Comparison of ENCODE assay signal across 26 cellular contexts in the genomic region with DNA sequence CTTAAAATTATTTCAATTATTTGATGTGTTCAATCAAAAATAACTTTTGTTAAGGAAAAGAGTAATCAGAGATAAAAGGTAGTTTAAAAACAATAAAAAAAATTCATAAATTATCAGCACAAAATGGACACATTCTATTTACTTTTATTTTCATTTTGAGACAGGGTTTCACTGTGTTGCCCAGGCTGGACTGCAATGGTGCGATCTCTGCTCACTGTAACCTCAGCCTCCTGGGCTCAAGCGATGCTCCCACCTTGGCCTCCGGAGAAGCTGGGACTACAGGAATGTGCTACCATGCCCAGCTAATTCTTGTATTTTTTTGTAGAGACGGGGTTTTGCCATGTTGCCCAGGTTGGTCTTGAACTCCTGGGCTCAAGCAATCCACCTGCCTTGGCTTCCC. TPM values are rescaled to one million over a fixed set of nuclear protein-coding genes. Genes with fewer than 3 reads are reported as not detected.
A peak's percentile ranks its signal among the peaks of the same experiment; 100 is the strongest.
DNase-seq lines count a peak whose midpoint lies in the region; ATAC-seq lines count a peak whose summit lies in the region.
"Had no signal": no experiment of that assay in that cellular context is flagged by ENCODE, and none has a peak within 500 bp of the region (broad histone marks: within the 10 kb centered on the region; RNA-seq: fewer than 3 reads in every experiment).

No MANE protein-coding gene starts in this region.

- POLR2A ChIA-PET in activated CD4-positive, alpha-beta T cell treated with anti-CD3 and anti-CD28 coated beads, Interleukin-2, amount 10 ng/mL, durations not matched to agents 7 days and 5 days (lab: Charles Lee), result no interaction called here

- peak in 1 of 2 donors; percentile 58 for ATAC-seq in natural killer cell treated with Interleukin-12 subunit alpha and Interleukin-12 subunit beta and Interleukin-15 and Interleukin-18, amount 100 ng/mL, for 72 hours
- ATAC-seq in GM18502 (IDR thresholded peaks at IDR 0.05; ENCODE audit: poor library complexity, unreplicated experiment), result no peak

- CTCF ChIA-PET in activated CD4-positive, alpha-beta T cell treated with anti-CD3 and anti-CD28 coated beads, Interleukin-2, amount 10 ng/mL, durations not matched to agents 7 days and 5 days (lab: Charles Lee), result interaction anchor here (0.6 to 4.1 kb wide), 4 partner anchors 13 to 316 kb away, joined by 3 to 22 read pairs (median 3); no protein-coding TSS in a partner anchor

- H3K9me3 Mint-ChIP-seq in activated CD4-positive, alpha-beta T cell treated with anti-CD3 and anti-CD28 coated beads, Interleukin-2, amount 10 ng/mL, durations not matched to agents 7 days and 5 days, result no peaks in the 10 kb centered on the region
- H3K9me3 Mint-ChIP-seq in IgD-negative memory B cell, result no peaks in the 10 kb centered on the region
- no peaks in the 10 kb centered on the region for H3K9me3 Mint-ChIP-seq in activated naive CD8-positive, alpha-beta T cell treated with anti-CD3 and anti-CD28 coated beads for 36 hours
- H3K9me3 Mint-ChIP-seq in natural killer cell treated with Interleukin-12 subunit alpha and Interleukin-12 subunit beta and Interleukin-15 and Interleukin-18, amount 100 ng/mL, for 72 hours, result no peaks in the 10 kb centered on the region
- H3K9me3 Mint-ChIP-seq: activated B cell treated with CpG ODN at 0.5 μM for 24 hours; dendritic cell treated with granulocyte-macrophage colony-stimulating factor and Interleukin-4, amounts not matched to agents 40 ng/mL and 50 ng/mL, for 4 days; neural progenitor cell had no signal

- peak overlapping the region; percentile 61 for H3K27ac Mint-ChIP-seq in activated CD4-positive, alpha-beta T cell treated with anti-CD3 and anti-CD28 coated beads, Interleukin-2, amount 10 ng/mL, durations not matched to agents 7 days and 5 days
- H3K27ac Mint-ChIP-seq in IgD-negative memory B cell, result peak overlapping the region; percentile 83 to 89 (median 87)
- peak overlapping the region; percentile 82 for H3K27ac Mint-ChIP-seq in activated naive CD8-positive, alpha-beta T cell treated with anti-CD3 and anti-CD28 coated beads for 36 hours
- peak overlapping the region; percentile 95 to 98 for H3K27ac Mint-ChIP-seq in natural killer cell treated with Interleukin-12 subunit alpha and Interleukin-12 subunit beta and Interleukin-15 and Interleukin-18, amount 100 ng/mL, for 72 hours
- H3K27ac Mint-ChIP-seq: neural progenitor cell, progenitor cell of endocrine pancreas had no signal

- peaks cover 68% of the 10 kb centered on the region for H3K36me3 Mint-ChIP-seq in activated CD4-positive, alpha-beta T cell treated with anti-CD3 and anti-CD28 coated beads, Interleukin-2, amount 10 ng/mL, durations not matched to agents 7 days and 5 days (ENCODE audit: low read depth)
- H3K36me3 Mint-ChIP-seq in IgD-negative memory B cell, result no peaks in the 10 kb centered on the region
- H3K36me3 Mint-ChIP-seq in activated naive CD8-positive, alpha-beta T cell treated with anti-CD3 and anti-CD28 coated beads for 36 hours, result peaks cover 69% of the 10 kb centered on the region
- peaks cover 8% of the 10 kb centered on the region for H3K36me3 Mint-ChIP-seq in natural killer cell treated with Interleukin-12 subunit alpha and Interleukin-12 subunit beta and Interleukin-15 and Interleukin-18, amount 100 ng/mL, for 72 hours

- peaks cover 91% of the 10 kb centered on the region for H3K4me1 Mint-ChIP-seq in activated CD4-positive, alpha-beta T cell treated with anti-CD3 and anti-CD28 coated beads, Interleukin-2, amount 10 ng/mL, durations not matched to agents 7 days and 5 days
- peaks cover 64 to 77% (median 67%) of the 10 kb centered on the region in 3 donors for H3K4me1 Mint-ChIP-seq in IgD-negative memory B cell
- peaks cover 92% of the 10 kb centered on the region for H3K4me1 Mint-ChIP-seq in activated naive CD8-positive, alpha-beta T cell treated with anti-CD3 and anti-CD28 coated beads for 36 hours
- peaks cover 75 to 80% of the 10 kb centered on the region in 2 donors for H3K4me1 Mint-ChIP-seq in natural killer cell treated with Interleukin-12 subunit alpha and Interleukin-12 subunit beta and Interleukin-15 and Interleukin-18, amount 100 ng/mL, for 72 hours (ENCODE audit: low read depth in 2 of 2)

- DNase-seq in activated CD4-positive, alpha-beta T cell treated with anti-CD3 and anti-CD28 coated beads, Interleukin-2, amount 10 ng/mL, durations not matched to agents 7 days and 5 days, result no peak
- DNase-seq in activated CD4-positive, alpha-beta T cell treated with anti-CD3 and anti-CD28 coated beads, Interleukin-2, amount 50 U/mL, for 4 hours, result no peak
- no peak for DNase-seq in activated naive CD8-positive, alpha-beta T cell treated with anti-CD3 and anti-CD28 coated beads for 36 hours
- DNase-seq in natural killer cell treated with Interleukin-12 subunit alpha and Interleukin-12 subunit beta and Interleukin-15 and Interleukin-18, amount 100 ng/mL, for 72 hours (ENCODE audit: low spot score), result no peak
- DNase-seq in 8988T (no peak), NCI-H2196 treated with DMSO at 0.1 percent for 48 hours (lab: John Stamatoyannopoulos, UW; ENCODE audit: unreplicated experiment) (no peak)
- DNase-seq: activated B cell treated with CpG ODN at 0.5 μM for 24 hours; activated effector memory CD4-positive, alpha-beta T cell treated with Interleukin-2 at 50 U/mL for 16 hours; aorta; BE2C; caudate nucleus; DMS79 treated with DMSO at 0.1 percent for 48 hours; islet precursor cell; MG63; NCI-H2081 treated with DMSO at 0.1 percent for 48 hours; NCI-H774; RPMI8226; sigmoid colon; SK-N-SH; stimulated activated CD4-positive, alpha-beta T cell treated with anti-CD3 and anti-CD28 coated beads, Interleukin-15, amount 100 ng/mL, for 24 hours; upper lobe of left lung had no signal

- no peaks in the 10 kb centered on the region for H3K27me3 Mint-ChIP-seq in activated CD4-positive, alpha-beta T cell treated with anti-CD3 and anti-CD28 coated beads, Interleukin-2, amount 10 ng/mL, durations not matched to agents 7 days and 5 days
- H3K27me3 Mint-ChIP-seq in IgD-negative memory B cell, result no peaks in the 10 kb centered on the region
- no peaks in the 10 kb centered on the region for H3K27me3 Mint-ChIP-seq in activated naive CD8-positive, alpha-beta T cell treated with anti-CD3 and anti-CD28 coated beads for 36 hours
- no peaks in the 10 kb centered on the region for H3K27me3 Mint-ChIP-seq in natural killer cell treated with Interleukin-12 subunit alpha and Interleukin-12 subunit beta and Interleukin-15 and Interleukin-18, amount 100 ng/mL, for 72 hours
- H3K27me3 Mint-ChIP-seq: activated B cell treated with CpG ODN at 0.5 μM for 24 hours; dendritic cell treated with granulocyte-macrophage colony-stimulating factor and Interleukin-4, amounts not matched to agents 40 ng/mL and 50 ng/mL, for 4 days; progenitor cell of endocrine pancreas had no signal

- no peak overlapping the region for H3K4me3 Mint-ChIP-seq in activated CD4-positive, alpha-beta T cell treated with anti-CD3 and anti-CD28 coated beads, Interleukin-2, amount 10 ng/mL, durations not matched to agents 7 days and 5 days
- H3K4me3 Mint-ChIP-seq in IgD-negative memory B cell, result peak overlapping the region in 2 of 4 donors; percentile 41 to 46
- no peak overlapping the region for H3K4me3 Mint-ChIP-seq in activated naive CD8-positive, alpha-beta T cell treated with anti-CD3 and anti-CD28 coated beads for 36 hours
- peak overlapping the region; percentile 67 for H3K4me3 Mint-ChIP-seq in natural killer cell treated with Interleukin-12 subunit alpha and Interleukin-12 subunit beta and Interleukin-15 and Interleukin-18, amount 100 ng/mL, for 72 hours
- H3K4me3 Mint-ChIP-seq: activated B cell treated with CpG ODN at 0.5 μM for 24 hours; dendritic cell treated with granulocyte-macrophage colony-stimulating factor and Interleukin-4, amounts not matched to agents 40 ng/mL and 50 ng/mL, for 4 days; neural progenitor cell had no signal

RNA-seq across cellular contexts. Expression of gene LPIN2, which starts 47.1 kb away (rescaled TPM):
- total RNA-seq in activated CD4-positive, alpha-beta T cell treated with anti-CD3 and anti-CD28 coated beads, Interleukin-2, amount 10 ng/mL, durations not matched to agents 7 days and 5 days, result 100 to 1,000 TPM in 1 of 2 experiments, 10 to 100 TPM in 1; 99.6 to 106 TPM
- polyA plus RNA-seq in IgD-negative memory B cell, result 8.8 TPM
- 10 to 100 TPM; 56.1 to 61.5 TPM for total RNA-seq in activated naive CD8-positive, alpha-beta T cell treated with anti-CD3 and anti-CD28 coated beads for 36 hours
- total RNA-seq in natural killer cell treated with Interleukin-12 subunit alpha and Interleukin-12 subunit beta and Interleukin-15 and Interleukin-18, amount 100 ng/mL, for 72 hours, result 10 to 100 TPM; 57.8 to 80.3 TPM
